ENCODE assay signal across 10 cellular contexts in the genomic region with DNA sequence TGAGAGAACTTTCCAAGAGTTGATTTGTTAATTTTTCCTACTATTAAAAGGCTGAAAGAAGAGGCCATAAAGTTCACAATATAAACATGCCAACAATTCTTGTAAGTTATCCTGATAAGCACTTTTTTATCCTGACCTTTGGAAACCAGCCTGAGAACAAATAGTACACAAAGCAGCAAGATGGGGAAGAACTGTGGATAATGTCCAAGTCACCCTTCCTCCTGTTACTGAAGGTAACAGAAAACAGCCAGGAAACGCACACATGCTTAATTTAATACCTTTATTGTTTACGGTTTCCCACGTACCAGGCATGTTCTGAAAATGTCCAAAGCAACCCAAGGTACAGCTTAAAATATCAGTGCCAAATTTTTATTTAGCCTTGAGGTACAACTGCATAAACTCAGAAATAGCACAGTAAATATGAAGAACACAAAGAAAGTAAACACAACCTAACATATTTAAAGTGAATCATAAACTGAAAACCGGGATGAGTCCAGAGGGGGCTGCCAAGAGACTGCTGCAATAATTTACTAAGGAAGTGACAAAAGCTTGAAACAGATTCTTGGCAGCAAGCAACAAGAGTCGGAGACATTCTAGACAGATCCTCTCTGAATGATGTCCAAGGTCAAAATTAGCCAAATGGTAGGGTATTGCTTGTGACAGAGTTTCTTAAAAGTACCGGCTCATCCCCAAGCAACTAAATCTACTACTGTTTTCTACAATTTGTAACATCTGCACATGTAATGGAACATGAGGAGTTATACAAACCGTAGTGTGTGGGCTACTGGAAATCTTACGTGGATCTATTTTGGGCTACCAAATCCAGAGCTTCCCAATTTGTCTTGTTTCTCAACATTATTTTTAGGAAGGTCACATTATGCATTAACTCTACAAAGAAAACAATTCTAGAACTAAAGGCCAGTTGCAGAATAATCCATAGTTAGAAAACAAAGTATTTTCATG.
A peak's percentile ranks its signal among the peaks of the same experiment; 100 is the strongest.
DNase-seq lines count a peak whose midpoint lies in the region; ATAC-seq, FAIRE-seq and TF ChIP-seq lines count a peak whose summit lies in the region.
"Had no signal": no experiment of that assay in that cellular context is flagged by ENCODE, and none has a peak within 500 bp of the region (broad histone marks: within the 10 kb centered on the region; RNA-seq: fewer than 3 reads in every experiment).

No MANE protein-coding gene starts in this region.

- H3K9ac ChIP-seq in astrocyte (ENCODE audit: low read length): no peak overlapping the region

- no peak overlapping the region for H3K27ac Mint-ChIP-seq in astrocyte (ENCODE audit: unreplicated experiment)
- H3K27ac Mint-ChIP-seq: CD4-positive, alpha-beta memory T cell had no signal

- no peaks in the 10 kb centered on the region for H3K79me2 ChIP-seq in astrocyte (ENCODE audit: insufficient read depth, low read length)

- no peak overlapping the region for H2AFZ ChIP-seq in astrocyte (ENCODE audit: low read depth, low read length)

- H3K27ac ChIP-seq in astrocyte (ENCODE audit: low read depth, low read length): no peak overlapping the region
- peak overlapping the region; percentile 75 to 83 (median 78) for H3K27ac ChIP-seq in gastrocnemius medialis

- peak; percentile 37 for FAIRE-seq in astrocyte (lab: Jason Lieb, UNC)

- no peak for TF ChIP-seq POLR2A in gastrocnemius medialis (IDR thresholded peaks at IDR 0.05)

- H3K27me3 Mint-ChIP-seq in astrocyte (ENCODE audit: low read depth, unreplicated experiment): no peaks in the 10 kb centered on the region

- H3K9me3 Mint-ChIP-seq in astrocyte (ENCODE audit: unreplicated experiment): peaks cover 2% of the 10 kb centered on the region
- H3K9me3 Mint-ChIP-seq: CD4-positive, alpha-beta memory T cell had no signal

- no peaks in the 10 kb centered on the region for H3K27me3 ChIP-seq in astrocyte (ENCODE audit: insufficient read depth, low read length)
- no peaks in the 10 kb centered on the region for H3K27me3 ChIP-seq in gastrocnemius medialis

- H3K4me3 Mint-ChIP-seq in astrocyte (ENCODE audit: unreplicated experiment): no peak overlapping the region
- H3K4me3 Mint-ChIP-seq: CD4-positive, alpha-beta memory T cell had no signal

- H3K4me1 Mint-ChIP-seq in astrocyte (ENCODE audit: low read depth, unreplicated experiment): peaks cover 8% of the 10 kb centered on the region

- H4K20me1 ChIP-seq in astrocyte (ENCODE audit: insufficient read depth, low read length): no peaks in the 10 kb centered on the region

- TF ChIP-seq CTCF in astrocyte (IDR thresholded peaks at IDR 0.05; ENCODE audit: insufficient read depth, low read depth, low read length) (no peak), gastrocnemius medialis (IDR thresholded peaks at IDR 0.05 in 4 of 5, conservative IDR thresholded peaks at IDR 0.05 in 1 of 5) (no peak)

- intact Hi-C loops in left ventricle myocardium superior (cut with micrococcal nuclease) (no loop called here), gastrocnemius medialis (cut with DNase I; ENCODE audit: low total_unique reads) (loop anchor here (2.0 to 5.0 kb wide), 2 partner anchors 35 to 39 kb away; no protein-coding TSS in a partner anchor)

- no peak overlapping the region for H3K4me3 ChIP-seq in astrocyte (ENCODE audit: insufficient read depth, low read depth, low read length)
- peak overlapping the region; percentile 1 to 40 (median 8) for H3K4me3 ChIP-seq in gastrocnemius medialis

- H3K36me3 Mint-ChIP-seq in astrocyte (ENCODE audit: low read depth, unreplicated experiment): peaks cover 13% of the 10 kb centered on the region

- H3K4me1 ChIP-seq in astrocyte (ENCODE audit: insufficient read depth, low read length) (peaks cover 22% of the 10 kb centered on the region), gastrocnemius medialis (peaks cover 43 to 64% of the 10 kb centered on the region in 2 donors)

- H3K9me3 ChIP-seq in astrocyte (ENCODE audit: insufficient read depth, low read depth, low read length): no peaks in the 10 kb centered on the region
- no peaks in the 10 kb centered on the region for H3K9me3 ChIP-seq in gastrocnemius medialis

- H3K4me2 ChIP-seq in astrocyte (ENCODE audit: low read length): peak overlapping the region; percentile 19

- in situ Hi-C loops in gastrocnemius medialis (cut with MboI; ENCODE audit: low sequenced_read_pairs in 4 of 4): loop anchor here in 1 of 4 donors (5.0 kb wide), 1 partner anchor 35 kb away; no protein-coding TSS in a partner anchor

- DNase-seq in GM03348 (ENCODE audit: low spot score) (peak; percentile 54), astrocyte (ENCODE audit: low read depth) (peak; percentile 22), left ventricle myocardium superior (no peak), gastrocnemius medialis (peak; percentile 50 to 52), SW480 (ENCODE audit: low spot score) (no peak), NOMO-1 (lab: John Stamatoyannopoulos, UW; ENCODE audit: unreplicated experiment in 2 of 2) (no peak)
- DNase-seq in stimulated activated CD4-positive, alpha-beta T cell treated with anti-CD3 and anti-CD28 coated beads, Interleukin-4, amount 100 ng/mL, for 4 hours: no peak
- DNase-seq: CD4-positive, alpha-beta memory T cell; NCI-H524 treated with DMSO at 0.1 percent for 48 hours had no signal

- H3K36me3 ChIP-seq in astrocyte (ENCODE audit: insufficient read depth, low read length) (peaks cover 5% of the 10 kb centered on the region), gastrocnemius medialis (peaks cover 0 to 21% of the 10 kb centered on the region in 2 donors)

- ATAC-seq in left ventricle myocardium superior: peak; percentile 78
- ATAC-seq in gastrocnemius medialis: peak; percentile 89 to 95
- ATAC-seq in GM19395 (IDR thresholded peaks at IDR 0.05; ENCODE audit: unreplicated experiment): no peak

Comparison
In these comparisons a context has a peak if more than half of its experiments do, and no peak if none do; other contexts are left out.
1. DNase-seq: peak in GM03348 (single experiment), astrocyte (single experiment) and gastrocnemius medialis (2 of 2); none in left ventricle myocardium superior (single experiment), stimulated activated CD4-positive, alpha-beta T cell treated with anti-CD3 and anti-CD28 coated beads, Interleukin-4, amount 100 ng/mL, for 4 hours (0 of 2), SW480 (single experiment) and NOMO-1 (0 of 2).